21 cellular contexts compared by ENCODE assay signal in genomic region chr10:26385443-26385842, GRCh38. TPM values are rescaled to one million over a fixed set of nuclear protein-coding genes. Genes with fewer than 3 reads are reported as not detected.
DNase-seq lines count a peak whose midpoint lies in the region; ATAC-seq, FAIRE-seq and TF ChIP-seq lines count a peak whose summit lies in the region.
"Had no signal": no experiment of that assay in that cellular context is flagged by ENCODE, and none has a peak within 500 bp of the region (broad histone marks: within the 10 kb centered on the region; RNA-seq: fewer than 3 reads in every experiment).

No MANE protein-coding gene starts in this region.

- no peaks in the 10 kb centered on the region for H3K9me3 ChIP-seq in GM23248 (ENCODE audit: low read depth)
- H3K9me3 ChIP-seq: BE2C had no signal

- 69 to 74% methylated on average over 4 of the region's 4 CpGs for WGBS in GM23248 (ENCODE audit: low coverage in 1 of 2, low lambda C conversion rate in 2 of 2, missing lambda C conversion rate in 2 of 2), 2 experiments

- H3K79me2 ChIP-seq in GM23248 (ENCODE audit: insufficient read depth): no peaks in the 10 kb centered on the region

- H3K27ac ChIP-seq in GM23248: no peak overlapping the region
- H3K27ac ChIP-seq: C4-2B, KMS-11 had no signal

- FAIRE-seq in GM19239 (lab: Jason Lieb, UNC): peak; percentile 66
- FAIRE-seq: A549, D721Med, G401.6 had no signal

- H3K4me1 ChIP-seq in GM23248 (ENCODE audit: insufficient read depth): no peaks in the 10 kb centered on the region
- H3K4me1 ChIP-seq: BE2C had no signal

- H3K36me3 Mint-ChIP-seq in chondrocyte (ENCODE audit: low read depth): no peaks in the 10 kb centered on the region
- H3K36me3 Mint-ChIP-seq: CD4-positive, alpha-beta memory T cell had no signal

- no peak overlapping the region for H3K9ac ChIP-seq in GM23248
- H3K9ac ChIP-seq: KMS-11 had no signal

- no peaks in the 10 kb centered on the region for H4K20me1 ChIP-seq in GM23248 (ENCODE audit: insufficient read depth)

- H3K27ac Mint-ChIP-seq in chondrocyte (ENCODE audit: unreplicated experiment): no peak overlapping the region
- H3K27ac Mint-ChIP-seq: H9, IgD-negative memory B cell had no signal

- H3K27me3 Mint-ChIP-seq in chondrocyte (ENCODE audit: low read depth): no peaks in the 10 kb centered on the region

- DNase-seq in GM19239 (ENCODE audit: insufficient read length, low spot score) (no peak), chondrocyte (ENCODE audit: low spot score) (no peak), NCI-H2171 treated with DMSO at 0.1 percent for 48 hours (lab: John Stamatoyannopoulos, UW) (no peak), KBM-7 (no peak), GM23248 (no peak)
- DNase-seq: BE2C; CD4-positive, alpha-beta memory T cell; COR-L47; DMS79 treated with DMSO at 0.1 percent for 48 hours; EL; GOT3; H9 had no signal

- H3K9me2 ChIP-seq in GM23248 (ENCODE audit: insufficient read depth): no peaks in the 10 kb centered on the region

- no peaks in the 10 kb centered on the region for H3K4me1 Mint-ChIP-seq in chondrocyte (ENCODE audit: low read depth)
- H3K4me1 Mint-ChIP-seq: CD4-positive, alpha-beta memory T cell had no signal

- no peak overlapping the region for H3K4me3 Mint-ChIP-seq in chondrocyte (ENCODE audit: unreplicated experiment)
- H3K4me3 Mint-ChIP-seq: CD4-positive, alpha-beta memory T cell; H9; IgD-negative memory B cell had no signal

- no peak overlapping the region for H2AFZ ChIP-seq in GM23248

- no peaks in the 10 kb centered on the region for H3K27me3 ChIP-seq in GM23248 (replicated peaks; ENCODE audit: insufficient read depth)
- H3K27me3 ChIP-seq: BE2C had no signal

- H3K9me3 Mint-ChIP-seq in chondrocyte (ENCODE audit: low read depth): peaks cover 7% of the 10 kb centered on the region
- H3K9me3 Mint-ChIP-seq: H9 had no signal

- H3F3A ChIP-seq in GM23248 (ENCODE audit: insufficient read depth): no peaks in the 10 kb centered on the region

- no peak for TF ChIP-seq CTCF in chondrocyte (IDR thresholded peaks at IDR 0.05)

- H3K36me3 ChIP-seq in GM23248 (ENCODE audit: low read depth): no peaks in the 10 kb centered on the region
- H3K36me3 ChIP-seq: BE2C had no signal

- H3K4me3 ChIP-seq in GM23248: no peak overlapping the region
- H3K4me3 ChIP-seq: A549 had no signal

- peak; percentile 60 for ATAC-seq in HG02588 (IDR thresholded peaks at IDR 0.05; ENCODE audit: unreplicated experiment)
- ATAC-seq in HG03108 (IDR thresholded peaks at IDR 0.05; ENCODE audit: unreplicated experiment): peak; percentile 43
- ATAC-seq: A549 had no signal

- no peak overlapping the region for H3K4me2 ChIP-seq in GM23248 (ENCODE audit: unreplicated experiment)
- H3K4me2 ChIP-seq: A549, KMS-11 had no signal

- in situ Hi-C loops in KBM-7 (cut with MboI; ENCODE audit: low pct_unique_long_range_greater_than_20kb, low sequenced_read_pairs): no loop called here
- in situ Hi-C loops in GM23248 (cut with MboI): no loop called here

RNA-seq across cellular contexts. Expression of gene APBB1IP, which starts 52.7 kb away (rescaled TPM):
- not detected in 3 replicates for total RNA-seq in chondrocyte
- total RNA-seq in GM23248 (2014; rRNA removed; shearing (Covaris generic)): 7.3 and 9.4 TPM in 2 replicates
- polyA plus RNA-seq in GM23248 (2016; fragmentation: Nextera tagmentation; extraction: Ambion mirVana): 25.0 and 25.1 TPM in 2 replicates
- total RNA-seq: H9, HT1080 had no signal
